Comparison of ENCODE assay signal across 1 cellular context in the genomic region with DNA sequence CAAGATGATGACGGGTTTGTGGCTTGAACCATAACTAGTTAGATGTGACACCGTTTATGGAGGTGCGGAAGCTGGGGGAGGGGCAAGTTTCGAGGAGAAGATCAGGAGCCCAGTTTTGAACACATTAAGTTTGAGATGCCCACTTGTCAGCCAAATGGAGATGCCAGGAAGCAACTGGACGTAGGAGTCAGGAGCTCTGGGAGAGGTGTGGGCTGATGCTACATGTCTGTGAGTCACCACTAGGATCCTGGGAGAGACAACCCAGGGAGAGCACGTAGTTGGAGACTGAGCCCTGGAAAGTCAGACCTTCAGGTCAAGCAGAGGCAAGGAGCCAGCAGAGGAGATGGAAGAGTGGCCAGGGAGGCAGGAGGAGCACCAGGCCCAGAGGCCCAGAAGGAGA.
A peak's percentile ranks its signal among the peaks of the same experiment; 100 is the strongest.
TF ChIP-seq lines count a peak whose summit lies in the region.

No MANE protein-coding gene starts in this region.

TF ChIP-seq in SK-N-SH, 30 proteins besides CTCF, POLR2A, EP300 and RAD21 (continued from another document):
- TF ChIP-seq, protein P1, sequence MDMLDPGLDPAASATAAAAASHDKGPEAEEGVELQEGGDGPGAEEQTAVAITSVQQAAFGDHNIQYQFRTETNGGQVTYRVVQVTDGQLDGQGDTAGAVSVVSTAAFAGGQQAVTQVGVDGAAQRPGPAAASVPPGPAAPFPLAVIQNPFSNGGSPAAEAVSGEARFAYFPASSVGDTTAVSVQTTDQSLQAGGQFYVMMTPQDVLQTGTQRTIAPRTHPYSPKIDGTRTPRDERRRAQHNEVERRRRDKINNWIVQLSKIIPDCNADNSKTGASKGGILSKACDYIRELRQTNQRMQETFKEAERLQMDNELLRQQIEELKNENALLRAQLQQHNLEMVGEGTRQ (IDR thresholded peaks at IDR 0.05; ENCODE audit: borderline replicate concordance, low read depth, low read length), result no peak
- TF ChIP-seq NFIC (IDR thresholded peaks at IDR 0.05; ENCODE audit: borderline replicate concordance) (no peak), FOSL2 (IDR thresholded peaks at IDR 0.05; ENCODE audit: borderline replicate concordance, low read depth) (peak; percentile 56; the same call in 1 of the 2 replicates), MXI1 (IDR thresholded peaks at IDR 0.05; ENCODE audit: low read depth, low read length) (no peak), SMC3 (IDR thresholded peaks at IDR 0.05; ENCODE audit: low read depth, low read length) (no peak), POLR2AphosphoS5 (IDR thresholded peaks at IDR 0.05; ENCODE audit: low read depth, low read length) (peak; percentile 30; the same call in 1 of the 2 replicates), JUND (IDR thresholded peaks at IDR 0.05) (peak; percentile 11; the same call in 1 of the 2 replicates)
